Comparison of ENCODE assay signal across 1 cellular context in the genomic region with DNA sequence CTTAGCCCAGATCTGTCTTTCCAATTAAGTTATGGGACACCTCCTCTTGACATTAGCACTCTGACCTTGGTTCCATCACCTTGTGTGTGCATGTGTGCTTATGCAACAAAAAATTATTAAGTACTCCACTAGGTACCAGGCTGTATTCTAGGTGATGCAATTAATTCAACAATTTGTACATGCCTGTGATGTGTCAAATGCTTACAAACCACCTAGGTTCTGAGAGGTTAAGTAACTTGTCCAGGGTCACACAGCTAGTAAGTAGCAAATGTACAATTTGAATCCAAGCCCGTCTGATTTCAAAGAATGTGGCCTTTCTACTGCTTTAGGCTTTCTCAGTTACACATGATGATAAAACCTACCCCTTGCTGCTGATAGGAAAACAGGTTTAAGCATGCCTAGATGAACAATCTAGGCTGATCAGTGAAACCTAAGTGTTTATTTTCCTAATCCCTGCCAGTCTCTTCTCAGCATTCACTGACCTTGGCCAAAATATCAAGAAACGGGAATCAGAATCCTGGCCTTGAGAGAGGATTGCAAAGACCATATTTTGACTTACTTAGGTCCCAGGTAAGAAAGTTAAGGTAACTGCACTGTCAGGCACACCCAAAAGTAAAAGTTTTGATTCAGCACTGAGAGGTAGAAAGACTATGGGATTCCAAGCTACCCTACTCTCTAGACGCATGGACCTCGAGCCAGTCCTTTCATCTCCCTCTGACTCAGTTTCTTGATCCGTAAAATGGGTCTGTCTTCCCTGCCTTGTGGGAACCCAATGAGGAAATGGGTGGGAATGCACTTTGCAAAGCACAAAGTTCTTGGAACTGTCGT.
TF ChIP-seq lines count a peak whose summit lies in the region.

No MANE protein-coding gene starts in this region.

TF ChIP-seq in endothelial cell of umbilical vein, 7 proteins besides CTCF, POLR2A, EP300 and RAD21:
- TF ChIP-seq EZH2 (IDR thresholded peaks at IDR 0.05; ENCODE audit: borderline replicate concordance, low read depth, low read length, severe bottlenecking) (no peak), FOS (IDR thresholded peaks at IDR 0.05; ENCODE audit: borderline replicate concordance, insufficient read depth, low read length) (no peak), JUN (IDR thresholded peaks at IDR 0.05; ENCODE audit: borderline replicate concordance, insufficient read depth, insufficient read length, low read depth) (no peak)
- TF ChIP-seq, protein P1, sequence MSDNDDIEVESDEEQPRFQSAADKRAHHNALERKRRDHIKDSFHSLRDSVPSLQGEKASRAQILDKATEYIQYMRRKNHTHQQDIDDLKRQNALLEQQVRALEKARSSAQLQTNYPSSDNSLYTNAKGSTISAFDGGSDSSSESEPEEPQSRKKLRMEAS (IDR thresholded peaks at IDR 0.05; ENCODE audit: insufficient read depth, insufficient read length), result no peak
